ENCODE assay signal across 29 cellular contexts in genomic region chr5:121271546-121271945, GRCh38.
"Had no signal": no experiment of that assay in that cellular context is flagged by ENCODE, and none has a peak within 500 bp of the region (broad histone marks: within the 10 kb centered on the region; RNA-seq: fewer than 3 reads in every experiment).

No MANE protein-coding gene starts in this region.

- H3K4me3 ChIP-seq: adrenal gland had no signal

- H3K27me3 Mint-ChIP-seq: activated B cell treated with CpG ODN at 0.5 μM for 24 hours; activated CD4-positive, alpha-beta memory T cell treated with anti-CD3 and anti-CD28 coated beads for 36 hours; activated CD4-positive, alpha-beta T cell treated with anti-CD3 and anti-CD28 coated beads for 36 hours; activated CD8-positive, alpha-beta T cell treated with anti-CD3 and anti-CD28 coated beads for 36 hours; activated naive CD8-positive, alpha-beta T cell treated with anti-CD3 and anti-CD28 coated beads for 36 hours; activated T-helper 17 cell treated with anti-CD3 and anti-CD28 coated beads, Interleukin-2, amount 50 U/mL, for 72 hours; brain; T-cell had no signal

- H3K27ac ChIP-seq: adrenal gland, VCaP had no signal

- H3K9me3 Mint-ChIP-seq: activated B cell treated with CpG ODN at 0.5 μM for 24 hours had no signal

- H3K36me3 Mint-ChIP-seq: activated CD4-positive, alpha-beta memory T cell treated with anti-CD3 and anti-CD28 coated beads for 36 hours; activated naive CD4-positive, alpha-beta T cell treated with anti-CD3 and anti-CD28 coated beads, Interleukin-2, amount 50 U/mL, for 72 hours; activated naive CD8-positive, alpha-beta T cell treated with anti-CD3 and anti-CD28 coated beads for 36 hours; brain; T-cell had no signal

- H3K27ac Mint-ChIP-seq: activated B cell treated with CpG ODN at 0.5 μM for 24 hours; activated CD4-positive, alpha-beta memory T cell treated with anti-CD3 and anti-CD28 coated beads for 36 hours; activated CD4-positive, alpha-beta T cell treated with anti-CD3 and anti-CD28 coated beads for 36 hours; activated CD8-positive, alpha-beta T cell treated with anti-CD3 and anti-CD28 coated beads for 36 hours; activated naive CD4-positive, alpha-beta T cell treated with anti-CD3 and anti-CD28 coated beads for 36 hours; activated naive CD4-positive, alpha-beta T cell treated with anti-CD3 and anti-CD28 coated beads, Interleukin-2, amount 50 U/mL, for 72 hours; activated naive CD8-positive, alpha-beta T cell treated with anti-CD3 and anti-CD28 coated beads for 36 hours; activated T-cell treated with anti-CD3 and anti-CD28 coated beads, Interleukin-2, amount 50 U/mL, for 72 hours; activated T-helper 1 cell treated with anti-CD3 and anti-CD28 coated beads, Interleukin-12 subunit alpha, Interleukin-12 subunit beta, Interleukin-2, Interleukin-4 antibody, amounts not matched to agents 30 ng/mL and 10 ng/mL and 1 ng/mL, durations not matched to agents 14 hours and 24 hours and 36 hours; activated T-helper 17 cell treated with anti-CD3 and anti-CD28 coated beads, Interleukin-2, amount 50 U/mL, for 72 hours; brain; T-cell had no signal

- H3K9me3 ChIP-seq: adrenal gland had no signal

- H3K4me3 Mint-ChIP-seq: activated B cell treated with CpG ODN at 0.5 μM for 24 hours; activated CD4-positive, alpha-beta memory T cell treated with anti-CD3 and anti-CD28 coated beads for 36 hours; activated CD4-positive, alpha-beta T cell treated with anti-CD3 and anti-CD28 coated beads for 36 hours; activated CD8-positive, alpha-beta T cell treated with anti-CD3 and anti-CD28 coated beads for 36 hours; activated naive CD4-positive, alpha-beta T cell treated with anti-CD3 and anti-CD28 coated beads for 36 hours; activated naive CD8-positive, alpha-beta T cell treated with anti-CD3 and anti-CD28 coated beads for 36 hours; activated T-cell treated with anti-CD3 and anti-CD28 coated beads, Interleukin-2, amount 50 U/mL, for 4 hours; activated T-cell treated with anti-CD3 and anti-CD28 coated beads, Interleukin-2, amount 50 U/mL, for 72 hours; activated T-helper 1 cell treated with anti-CD3 and anti-CD28 coated beads, Interleukin-12 subunit alpha, Interleukin-12 subunit beta, Interleukin-2, Interleukin-4 antibody, amounts not matched to agents 30 ng/mL and 10 ng/mL and 1 ng/mL, durations not matched to agents 14 hours and 24 hours and 36 hours; activated T-helper 17 cell treated with anti-CD3 and anti-CD28 coated beads, Interleukin-2, amount 50 U/mL, for 72 hours; brain; T-cell had no signal

- H3K27me3 ChIP-seq: adrenal gland had no signal

- DNase-seq: activated B cell treated with CpG ODN at 0.5 μM for 24 hours; activated CD4-positive, alpha-beta memory T cell treated with anti-CD3 and anti-CD28 coated beads for 36 hours; activated CD4-positive, alpha-beta T cell treated with anti-CD3 and anti-CD28 coated beads for 1 hour; activated CD4-positive, alpha-beta T cell treated with anti-CD3 and anti-CD28 coated beads for 36 hours; activated CD4-positive, alpha-beta T cell treated with anti-CD3 and anti-CD28 coated beads for 48 hours; activated CD4-positive, alpha-beta T cell treated with anti-CD3 and anti-CD28 coated beads, Interleukin-2, amount 50 U/mL, for 1 hour; activated CD4-positive, alpha-beta T cell treated with anti-CD3 and anti-CD28 coated beads, Interleukin-2, amount 50 U/mL, for 4 hours; activated CD8-positive, alpha-beta memory T cell treated with anti-CD3 and anti-CD28 coated beads, Interleukin-2, amount 50 U/mL, for 4 hours; activated CD8-positive, alpha-beta T cell treated with anti-CD3 and anti-CD28 coated beads for 36 hours; activated effector memory CD4-positive, alpha-beta T cell treated with anti-CD3 and anti-CD28 coated beads, Interleukin-2, amount 50 U/mL, for 16 hours; activated gamma-delta T cell treated with Interleukin-2 at 50 U/mL for 16 hours; activated naive CD4-positive, alpha-beta T cell; activated naive CD4-positive, alpha-beta T cell treated with anti-CD3 and anti-CD28 coated beads for 36 hours; activated naive CD4-positive, alpha-beta T cell treated with anti-CD3 and anti-CD28 coated beads, Interleukin-2, amount 50 U/mL, for 16 hours; activated naive CD8-positive, alpha-beta T cell treated with anti-CD3 and anti-CD28 coated beads for 36 hours; activated T-cell treated with anti-CD3 and anti-CD28 coated beads for 4 hours; activated T-cell treated with anti-CD3 and anti-CD28 coated beads, Interleukin-2, amount 50 U/mL, for 1 hour; activated T-cell treated with anti-CD3 and anti-CD28 coated beads, Interleukin-2, amount 50 U/mL, for 4 hours; activated T-cell treated with anti-CD3 and anti-CD28 coated beads, Interleukin-2, amount 50 U/mL, for 72 hours; adrenal gland; amniotic stem cell; aorta; central memory CD4-positive, alpha-beta T cell; T-cell had no signal

- H3K36me3 ChIP-seq: adrenal gland had no signal

- H3K4me1 Mint-ChIP-seq: activated B cell treated with CpG ODN at 0.5 μM for 24 hours; activated CD4-positive, alpha-beta T cell treated with anti-CD3 and anti-CD28 coated beads for 36 hours; activated naive CD8-positive, alpha-beta T cell treated with anti-CD3 and anti-CD28 coated beads for 36 hours; activated T-helper 17 cell treated with anti-CD3 and anti-CD28 coated beads, Interleukin-2, amount 50 U/mL, for 72 hours; T-cell had no signal

- H3K4me1 ChIP-seq: adrenal gland had no signal
